1 cellular context compared by ENCODE assay signal in genomic region chrX:24173115-24173847, GRCh38.
A peak's percentile ranks its signal among the peaks of the same experiment; 100 is the strongest.
TF ChIP-seq lines count a peak whose summit lies in the region.

No MANE protein-coding gene starts in this region.

TF ChIP-seq in HEK293, 187 proteins besides CTCF, POLR2A, EP300 and RAD21:
- TF ChIP-seq ZNF596 (tag by site-specific recombination; IDR thresholded peaks at IDR 0.05) (0 out of 2 replicates have a peak, but pooled peaks have one; percentile 12), ZFP37 (tag by site-specific recombination; IDR thresholded peaks at IDR 0.05) (no peak)
